Comparison of ENCODE assay signal across 8 cellular contexts in genomic region chr13:39039033-39039432, GRCh38. TPM values are rescaled to one million over a fixed set of nuclear protein-coding genes. Genes with fewer than 3 reads are reported as not detected.
A peak's percentile ranks its signal among the peaks of the same experiment; 100 is the strongest.
DNase-seq lines count a peak whose midpoint lies in the region; ATAC-seq, FAIRE-seq and TF ChIP-seq lines count a peak whose summit lies in the region.

No MANE protein-coding gene starts in this region.

- peak overlapping the region; percentile 93 to 99 for H3K4me3 Mint-ChIP-seq in CD14-positive monocyte
- H3K4me3 Mint-ChIP-seq in central memory CD8-positive, alpha-beta T cell: peak overlapping the region; percentile 85
- peak overlapping the region; percentile 90 for H3K4me3 Mint-ChIP-seq in natural killer cell treated with Interleukin-12 subunit alpha and Interleukin-12 subunit beta and Interleukin-15 and Interleukin-18, amount 100 ng/mL, for 72 hours

- FAIRE-seq in RCC 7860 (lab: Jason Lieb, UNC): no peak

- ATAC-seq in central memory CD8-positive, alpha-beta T cell (replicated peaks; ENCODE audit: extremely low read depth, poor library complexity, severe bottlenecking): no peak
- ATAC-seq in natural killer cell treated with Interleukin-12 subunit alpha and Interleukin-12 subunit beta and Interleukin-15 and Interleukin-18, amount 100 ng/mL, for 72 hours: no peak
- ATAC-seq in GM19463 (IDR thresholded peaks at IDR 0.05; ENCODE audit: unreplicated experiment): no peak
- no peak for ATAC-seq in GM18505 (IDR thresholded peaks at IDR 0.05; ENCODE audit: unreplicated experiment)

- H3K27me3 Mint-ChIP-seq in CD14-positive monocyte (ENCODE audit: low read depth in 3 of 3): peaks cover 0 to 3% (median 2%) of the 10 kb centered on the region in 3 donors
- no peaks in the 10 kb centered on the region for H3K27me3 Mint-ChIP-seq in central memory CD8-positive, alpha-beta T cell
- no peaks in the 10 kb centered on the region for H3K27me3 Mint-ChIP-seq in natural killer cell treated with Interleukin-12 subunit alpha and Interleukin-12 subunit beta and Interleukin-15 and Interleukin-18, amount 100 ng/mL, for 72 hours

- no peaks in the 10 kb centered on the region for H3K9me3 Mint-ChIP-seq in CD14-positive monocyte
- no peaks in the 10 kb centered on the region for H3K9me3 Mint-ChIP-seq in central memory CD8-positive, alpha-beta T cell
- H3K9me3 Mint-ChIP-seq in natural killer cell treated with Interleukin-12 subunit alpha and Interleukin-12 subunit beta and Interleukin-15 and Interleukin-18, amount 100 ng/mL, for 72 hours: no peaks in the 10 kb centered on the region

- no peak for TF ChIP-seq POLR2A in GM18505 (IDR thresholded peaks at IDR 0.05; ENCODE audit: borderline replicate concordance, extremely low read depth, insufficient read depth, insufficient read length)

- peak overlapping the region; percentile 92 for H3K4me3 ChIP-seq in LNCaP clone FGC (ENCODE audit: low read depth, low read length)

- H3K4me1 Mint-ChIP-seq in CD14-positive monocyte: peaks cover 55% of the 10 kb centered on the region
- H3K4me1 Mint-ChIP-seq in central memory CD8-positive, alpha-beta T cell: peaks cover 36% of the 10 kb centered on the region
- H3K4me1 Mint-ChIP-seq in natural killer cell treated with Interleukin-12 subunit alpha and Interleukin-12 subunit beta and Interleukin-15 and Interleukin-18, amount 100 ng/mL, for 72 hours (ENCODE audit: low read depth in 2 of 2): peaks cover 30 to 42% of the 10 kb centered on the region in 2 donors

- no peak for DNase-seq in CD14-positive monocyte (ENCODE audit: low spot score)
- no peak for DNase-seq in LNCaP clone FGC (ENCODE audit: low read depth)
- DNase-seq in central memory CD8-positive, alpha-beta T cell (ENCODE audit: low spot score in 2 of 2): no peak
- DNase-seq in natural killer cell treated with Interleukin-12 subunit alpha and Interleukin-12 subunit beta and Interleukin-15 and Interleukin-18, amount 100 ng/mL, for 72 hours (ENCODE audit: low spot score): no peak
- no peak for DNase-seq in RCC 7860 (ENCODE audit: low spot score)
- no peak for DNase-seq in NCI-H1092 (lab: John Stamatoyannopoulos, UW)

- intact Hi-C loops in CD14-positive monocyte (cut with micrococcal nuclease): no loop called here

- peak overlapping the region; percentile 96 to 99 (median 97) for H3K27ac Mint-ChIP-seq in CD14-positive monocyte
- H3K27ac Mint-ChIP-seq in central memory CD8-positive, alpha-beta T cell (ENCODE audit: low read depth): peak overlapping the region; percentile 86
- H3K27ac Mint-ChIP-seq in natural killer cell treated with Interleukin-12 subunit alpha and Interleukin-12 subunit beta and Interleukin-15 and Interleukin-18, amount 100 ng/mL, for 72 hours: peak overlapping the region; percentile 92 to 99

- TF ChIP-seq CTCF in CD14-positive monocyte (IDR thresholded peaks at IDR 0.05) (no peak), LNCaP clone FGC (IDR thresholded peaks at IDR 0.05; ENCODE audit: control insufficient read depth, extremely low read depth, insufficient read depth) (no peak)

- H3K36me3 Mint-ChIP-seq in CD14-positive monocyte: peaks cover 14 to 15% of the 10 kb centered on the region in 2 donors
- H3K36me3 Mint-ChIP-seq in central memory CD8-positive, alpha-beta T cell (ENCODE audit: insufficient read depth): peaks cover 23% of the 10 kb centered on the region
- H3K36me3 Mint-ChIP-seq in natural killer cell treated with Interleukin-12 subunit alpha and Interleukin-12 subunit beta and Interleukin-15 and Interleukin-18, amount 100 ng/mL, for 72 hours: peaks cover 9% of the 10 kb centered on the region

RNA-seq across cellular contexts. Expression of gene NHLRC3, which starts 0.8 kb away (rescaled TPM):
- polyA plus RNA-seq in CD14-positive monocyte: 10 to 100 TPM; 12.8 to 13.0 TPM
- 10 to 100 TPM; 14.0 to 16.6 TPM for total RNA-seq in natural killer cell treated with Interleukin-12 subunit alpha and Interleukin-12 subunit beta and Interleukin-15 and Interleukin-18, amount 100 ng/mL, for 72 hours

RNA-seq across cellular contexts. Expression of gene PROSER1, which starts 1.1 kb away (rescaled TPM):
- polyA plus RNA-seq in CD14-positive monocyte: 1 to 10 TPM; 4.6 to 9.1 TPM
- 10 to 100 TPM; 66.0 TPM for total RNA-seq in natural killer cell treated with Interleukin-12 subunit alpha and Interleukin-12 subunit beta and Interleukin-15 and Interleukin-18, amount 100 ng/mL, for 72 hours

RNA-seq across cellular contexts. Expression of gene STOML3, which starts 48.4 kb away (rescaled TPM):
- polyA plus RNA-seq in CD14-positive monocyte: not detected
- total RNA-seq in natural killer cell treated with Interleukin-12 subunit alpha and Interleukin-12 subunit beta and Interleukin-15 and Interleukin-18, amount 100 ng/mL, for 72 hours: not detected
